In genomic region chr17:58330997-58331814, GRCh38 we compare ENCODE assay signal across 9 cellular contexts. TPM values are rescaled to one million over a fixed set of nuclear protein-coding genes. Genes with fewer than 3 reads are reported as not detected.
DNase-seq lines count a peak whose midpoint lies in the region; ATAC-seq, FAIRE-seq and TF ChIP-seq lines count a peak whose summit lies in the region.
"Had no signal": no experiment of that assay in that cellular context is flagged by ENCODE, and none has a peak within 500 bp of the region (broad histone marks: within the 10 kb centered on the region; RNA-seq: fewer than 3 reads in every experiment).

No MANE protein-coding gene starts in this region.

- TF ChIP-seq EP300 in H1 (IDR thresholded peaks at IDR 0.05; ENCODE audit: borderline replicate concordance in 1 of 2, low read depth in 2 of 2, low read length in 2 of 2): no peak

- H3K18ac ChIP-seq in H1 (ENCODE audit: extremely low read depth, low read length): peak overlapping the region; percentile 85

- no peak overlapping the region for H3K14ac ChIP-seq in H1 (ENCODE audit: insufficient read length)

- 0 out of 4 replicates have a peak overlapping the region, but pooled peaks of 1 of the 2 experiments have one; percentile 13 for H3K4me2 ChIP-seq in H1 (ENCODE audit: insufficient read depth in 1 of 2, low read depth in 2 of 2, low read length in 2 of 2)
- H3K4me2 ChIP-seq in hepatocyte: no peak overlapping the region

- H3K4me1 Mint-ChIP-seq in HFFc6 (ENCODE audit: low read depth): peaks cover 16% of the 10 kb centered on the region

- H2BK120ac ChIP-seq in H1 (replicated peaks; ENCODE audit: low read depth, low read length): no peak overlapping the region

- no peaks in the 10 kb centered on the region for H3K23me2 ChIP-seq in H1 (ENCODE audit: low read depth, low read length)

- H2AFZ ChIP-seq in H1 (ENCODE audit: low read length) (no peak overlapping the region), hepatocyte (no peak overlapping the region)

- H3K79me1 ChIP-seq in H1 (ENCODE audit: low read depth, low read length): no peaks in the 10 kb centered on the region

- peak overlapping the region; percentile 86 for H4K91ac ChIP-seq in H1 (replicated peaks; ENCODE audit: insufficient read length, low read length)

- H2BK15ac ChIP-seq in H1 (ENCODE audit: low read length): peak overlapping the region; percentile 61; the same call in 1 of the 2 replicates

- no peak for ATAC-seq in GM21786 (IDR thresholded peaks at IDR 0.05; ENCODE audit: unreplicated experiment)

- no peak overlapping the region for H3K4me3 Mint-ChIP-seq in HFFc6

- H4K5ac ChIP-seq in H1 (ENCODE audit: insufficient read length, low read depth, low read length): no peak overlapping the region

- DNase-seq in HFFc6: no peak
- peak; percentile 82 to 87 for DNase-seq in activated CD4-positive, alpha-beta T cell treated with anti-CD3 and anti-CD28 coated beads for 4 hours
- DNase-seq in H1 (ENCODE audit: low read depth in 1 of 2, low spot score in 2 of 2): no peak
- no peak for DNase-seq in hepatocyte (ENCODE audit: low spot score)
- DNase-seq in SK-N-DZ (ENCODE audit: low spot score): no peak
- DNase-seq in HTR-8/SVneo (ENCODE audit: insufficient read length, low spot score): no peak

- H3K27me3 ChIP-seq in H1 (replicated peaks in 1 of 4; ENCODE audit: control insufficient read depth in 3 of 4, extremely low read depth in 1 of 4, insufficient read depth in 3 of 4, low read length in 3 of 4): peaks cover 0 to 2% (median 0%) of the 10 kb centered on the region in 4 experiments; a peak in 3 of 7 replicates
- H3K27me3 ChIP-seq in hepatocyte: no peaks in the 10 kb centered on the region

- peaks cover 9% of the 10 kb centered on the region for H3K27me3 Mint-ChIP-seq in HFFc6 (ENCODE audit: insufficient read depth)

- no peaks in the 10 kb centered on the region for H3K9me2 ChIP-seq in hepatocyte (replicated peaks; ENCODE audit: insufficient read depth)

- no peak for TF ChIP-seq POLR2A in H1 (IDR thresholded peaks at IDR 0.05; ENCODE audit: control extremely low read depth in 1 of 2, low read depth in 2 of 2, low read length in 2 of 2)

- H2AK5ac ChIP-seq in H1 (ENCODE audit: low read depth, low read length): peak overlapping the region; percentile 16; the same call in 1 of the 2 replicates

- peak overlapping the region; percentile 93 for H2BK12ac ChIP-seq in H1 (ENCODE audit: low read depth, low read length)

- POLR2A ChIA-PET in H1 (lab: Charles Lee; ENCODE audit: partially characterized antibody): interaction anchor here (0.7 to 2.2 kb wide), 7 partner anchors 8 to 25 kb away, joined by 3 to 13 read pairs (median 3); partner anchors contain the start of gene SUPT4H1

- 0 out of 2 replicates have a peak overlapping the region, but pooled peaks have one; percentile 3 for H4K8ac ChIP-seq in H1 (ENCODE audit: extremely low read depth, insufficient read depth, low read length)

- H3K4me3 ChIP-seq in H1 (ENCODE audit: extremely low read depth in 1 of 4, insufficient read depth in 2 of 4, low read depth in 3 of 4, low read length in 4 of 4) (no peak overlapping the region), skin epidermis (peak overlapping the region; percentile 43 to 65 (median 54)), hepatocyte (no peak overlapping the region)

- no peak overlapping the region for H3K23ac ChIP-seq in H1 (ENCODE audit: insufficient read length)

- H3K9ac ChIP-seq in H1 (replicated peaks in 1 of 4; ENCODE audit: extremely low read depth in 1 of 4, low read depth in 3 of 4, low read length in 3 of 4): no peak overlapping the region

- H4K20me1 ChIP-seq in H1 (replicated peaks in 1 of 2; ENCODE audit: control insufficient read depth in 1 of 2, insufficient read depth in 2 of 2, low read length in 2 of 2): peaks cover 0 to 2% of the 10 kb centered on the region in 2 experiments
- H4K20me1 ChIP-seq in hepatocyte (ENCODE audit: insufficient read depth, poor library complexity, severe bottlenecking): no peaks in the 10 kb centered on the region

- no peaks in the 10 kb centered on the region for H3K36me3 Mint-ChIP-seq in HFFc6 (ENCODE audit: low read depth)

- H3K9me3 Mint-ChIP-seq in HFFc6: no peaks in the 10 kb centered on the region

- H3K56ac ChIP-seq in H1 (replicated peaks; ENCODE audit: insufficient read length, low read depth, low read length): no peak overlapping the region

- TF ChIP-seq CTCF in HFFc6 (IDR thresholded peaks at IDR 0.05) (no peak), H1 (IDR thresholded peaks at IDR 0.05; ENCODE audit: control extremely low read depth in 1 of 3, insufficient read depth in 1 of 3, low read depth in 1 of 3, low read length in 3 of 3) (no peak), hepatocyte (IDR thresholded peaks at IDR 0.05; ENCODE audit: poor library complexity) (no peak)

- peak overlapping the region; percentile 86 for H2BK20ac ChIP-seq in H1 (ENCODE audit: low read length)

- H3K36me3 ChIP-seq in H1 (ENCODE audit: control insufficient read depth in 2 of 4, insufficient read depth in 4 of 4, low read length in 3 of 4) (no peaks in the 10 kb centered on the region), hepatocyte (replicated peaks; ENCODE audit: insufficient read depth, low read depth) (no peaks in the 10 kb centered on the region)

- H3K27ac ChIP-seq in H1 (ENCODE audit: low read depth, low read length): no peak overlapping the region
- peak overlapping the region; percentile 31 to 99 (median 93) for H3K27ac ChIP-seq in skin epidermis
- no peak overlapping the region for H3K27ac ChIP-seq in hepatocyte

- peak overlapping the region; percentile 58 for H3K27ac Mint-ChIP-seq in HFFc6

- H3K4me1 ChIP-seq in H1 (replicated peaks in 1 of 4; ENCODE audit: control insufficient read depth in 3 of 4, insufficient read depth in 4 of 4, low read length in 3 of 4) (peaks cover 0 to 24% (median 17%) of the 10 kb centered on the region in 4 experiments; a peak in 6 of 7 replicates), hepatocyte (ENCODE audit: insufficient read depth) (no peaks in the 10 kb centered on the region)

- WGBS in H1 (ENCODE audit: extremely low coverage in 1 of 2, insufficient coverage in 1 of 2, insufficient read length in 1 of 2, insufficient replicate concordance in 2 of 2, low coverage in 1 of 2, low lambda C conversion rate in 2 of 2, missing lambda C conversion rate in 1 of 2), 2 experiments: 90% methylated on average over 20 of the region's 23 CpGs; no CpG with 5 or more reads in 1 of the 2 experiments
- WGBS in hepatocyte (ENCODE audit: low lambda C conversion rate, missing lambda C conversion rate): 94% methylated on average over 18 of the region's 23 CpGs

- H3K9me3 ChIP-seq in H1 (ENCODE audit: insufficient read depth in 2 of 2, low read depth in 1 of 2, low read length in 1 of 2) (no peaks in the 10 kb centered on the region), hepatocyte (ENCODE audit: low read depth) (no peaks in the 10 kb centered on the region)

- no peak for TF ChIP-seq RAD21 in H1 (IDR thresholded peaks at IDR 0.05 in 1 of 2, conservative IDR thresholded peaks at IDR 0.05 in 1 of 2; ENCODE audit: low read depth in 2 of 2, low read length in 2 of 2)

- CTCF ChIA-PET in H1 (lab: Charles Lee; ENCODE audit: partially characterized antibody): interaction anchor here (1.0 to 18.5 kb wide), 3 partner anchors 13 to 27 kb away, joined by 3 to 384 read pairs (median 3); partner anchors contain the start of gene TSPOAP1

- H3K79me2 ChIP-seq in H1 (ENCODE audit: control insufficient read depth in 1 of 2, insufficient read depth in 2 of 2, low read length in 2 of 2) (no peaks in the 10 kb centered on the region), hepatocyte (no peaks in the 10 kb centered on the region)

- FAIRE-seq in H1 (lab: Jason Lieb, UNC): no peak
- FAIRE-seq in HTR-8/SVneo (lab: Jason Lieb, UNC): no peak

- H2BK5ac ChIP-seq in H1 (ENCODE audit: low read depth, low read length): peak overlapping the region; percentile 88; the same call in 1 of the 2 replicates

- H3K4ac ChIP-seq in H1 (replicated peaks; ENCODE audit: insufficient read length, low read depth, low read length): peak overlapping the region; percentile 71

RNA-seq across cellular contexts. Expression of gene TSPOAP1, which starts 2.6 kb away (rescaled TPM):
- total RNA-seq in HFFc6 (2021; fragmentation: NEBNext Ultra II Directional; extraction: Animal tissue kit (Norgen Biotek cat#: 25700)): 1 to 10 TPM in 4 of 6 experiments, under 1 TPM in 2; 0.50 to 1.8 (median 1.3) TPM
- total RNA-seq in H1 (2021; fragmentation: NEBNext Ultra II Directional; extraction: Animal tissue kit (Norgen Biotek cat#: 25700)): 9.2 and 9.8 TPM in 2 replicates
- polyA plus RNA-seq in H1 (2011; rRNA removed) (7.6 and 9.8 TPM in 2 replicates), hepatocyte (17.8 and 19.0 TPM in 2 replicates)
- polyA plus RNA-seq in H1 (2011; cell fraction: cytosol; rRNA removed): 13.8 TPM
- 69.7 TPM for polyA plus RNA-seq in H1 (2011; cell fraction: nucleus; rRNA removed)
- 14.7 to 18.9 TPM (median 15.9 TPM) in 4 replicates for polyA plus RNA-seq in H1 (2012, experiment 1 of 2)
- 6.2 TPM for polyA plus RNA-seq in H1 (2012, experiment 2 of 2)
- polyA plus RNA-seq in H1 (2013, experiment 1 of 2): 4.8 TPM
- 4.1 TPM for polyA plus RNA-seq in H1 (2013, experiment 2 of 2)
- 2.9 and 6.6 TPM in 2 replicates for polyA minus RNA-seq in H1 (2011; rRNA and poly(A)+ RNA removed)
- polyA minus RNA-seq in H1 (2011; cell fraction: cytosol; rRNA and poly(A)+ RNA removed): 5.8 TPM
- polyA minus RNA-seq in H1 (2011; cell fraction: nucleus; rRNA and poly(A)+ RNA removed): 8.9 TPM
- total RNA-seq in hepatocyte: 10.0 and 15.4 TPM in 2 replicates
- polyA plus RNA-seq in SK-N-DZ (2014; cell fraction: cytosol; rRNA removed): 11.4 and 23.2 TPM in 2 replicates
- 65.5 and 69.6 TPM in 2 replicates for polyA plus RNA-seq in SK-N-DZ (2014; cell fraction: nucleus; rRNA removed)

RNA-seq across cellular contexts. Expression of gene SUPT4H1, which starts 20.8 kb away (rescaled TPM):
- total RNA-seq in HFFc6 (2021; fragmentation: NEBNext Ultra II Directional; extraction: Animal tissue kit (Norgen Biotek cat#: 25700)): 100 to 1,000 TPM in 4 of 6 experiments, 10 to 100 TPM in 2; 95.6 to 110 (median 105) TPM
- total RNA-seq in H1 (2021; fragmentation: NEBNext Ultra II Directional; extraction: Animal tissue kit (Norgen Biotek cat#: 25700)): 103 and 112 TPM in 2 replicates
- polyA plus RNA-seq in H1 (2011; rRNA removed): 115 and 143 TPM in 2 replicates
- polyA plus RNA-seq in H1 (2011; cell fraction: cytosol; rRNA removed): 144 TPM
- 67.4 TPM for polyA plus RNA-seq in H1 (2011; cell fraction: nucleus; rRNA removed)
- polyA plus RNA-seq in H1 (2012, experiment 1 of 2): 166 to 180 TPM (median 170 TPM) in 4 replicates
- polyA plus RNA-seq in H1 (2012, experiment 2 of 2): 181 TPM
- 66.5 TPM for polyA plus RNA-seq in H1 (2013, experiment 1 of 2)
- polyA plus RNA-seq in H1 (2013, experiment 2 of 2): 66.6 TPM
- 73.5 and 87.0 TPM in 2 replicates for polyA minus RNA-seq in H1 (2011; rRNA and poly(A)+ RNA removed)
- polyA minus RNA-seq in H1 (2011; cell fraction: cytosol; rRNA and poly(A)+ RNA removed): 50.8 TPM
- polyA minus RNA-seq in H1 (2011; cell fraction: nucleus; rRNA and poly(A)+ RNA removed): 33.5 TPM
- total RNA-seq in hepatocyte: 54.5 and 62.1 TPM in 2 replicates
- polyA plus RNA-seq in hepatocyte: 91.3 and 108 TPM in 2 replicates
- polyA plus RNA-seq in SK-N-DZ (2014; cell fraction: cytosol; rRNA removed): 215 and 376 TPM in 2 replicates
- 80.2 and 156 TPM in 2 replicates for polyA plus RNA-seq in SK-N-DZ (2014; cell fraction: nucleus; rRNA removed)

RNA-seq across cellular contexts. Expression of gene MPO, which starts 50.5 kb away (rescaled TPM):
- not detected for total RNA-seq in HFFc6 (2021; fragmentation: NEBNext Ultra II Directional; extraction: Animal tissue kit (Norgen Biotek cat#: 25700))
- 0.74 TPM in 1 of 2 replicates, not detected in the other for total RNA-seq in H1 (2021; fragmentation: NEBNext Ultra II Directional; extraction: Animal tissue kit (Norgen Biotek cat#: 25700))
- polyA plus RNA-seq in H1 (2011; rRNA removed): 0.06 and 0.13 TPM in 2 replicates
- 0.08 TPM for polyA plus RNA-seq in H1 (2011; cell fraction: cytosol; rRNA removed)
- polyA plus RNA-seq in H1 (2011; cell fraction: nucleus; rRNA removed): 0.61 TPM
- polyA plus RNA-seq in H1 (2012, experiment 1 of 2): not detected in 4 replicates
- polyA plus RNA-seq in H1 (2012, experiment 2 of 2): 0.04 TPM
- 0.04 TPM for polyA plus RNA-seq in H1 (2013, experiment 1 of 2)
- polyA plus RNA-seq in H1 (2013, experiment 2 of 2): 0.09 TPM
- polyA minus RNA-seq in H1 (2011; rRNA and poly(A)+ RNA removed): not detected in 2 replicates
- not detected for polyA minus RNA-seq in H1 (2011; cell fraction: cytosol; rRNA and poly(A)+ RNA removed)
- polyA minus RNA-seq in H1 (2011; cell fraction: nucleus; rRNA and poly(A)+ RNA removed): not detected
- total RNA-seq in hepatocyte: 0.13 TPM in 1 of 2 replicates, not detected in the other
- polyA plus RNA-seq in hepatocyte: not detected in 2 replicates
- polyA plus RNA-seq in SK-N-DZ (2014; cell fraction: cytosol; rRNA removed): 0.38 and 0.44 TPM in 2 replicates
- polyA plus RNA-seq in SK-N-DZ (2014; cell fraction: nucleus; rRNA removed): 0.33 and 0.51 TPM in 2 replicates
- total RNA-seq: fibroblast of villous mesenchyme had no signal

Comparison
In these comparisons a context has a peak if more than half of its experiments do, and no peak if none do; other contexts are left out.
1. DNase-seq: peak in activated CD4-positive, alpha-beta T cell treated with anti-CD3 and anti-CD28 coated beads for 4 hours (2 of 2); none in HFFc6 (single experiment), H1 (0 of 2), hepatocyte (single experiment), SK-N-DZ (single experiment) and HTR-8/SVneo (single experiment).
2. H3K27ac ChIP-seq: peak in skin epidermis (21 of 21); none in H1 (single experiment) and hepatocyte (single experiment).
3. H3K4me3 ChIP-seq: peak in skin epidermis (7 of 7); none in H1 (0 of 4) and hepatocyte (single experiment).